22 cellular contexts compared by ENCODE assay signal in the genomic region with DNA sequence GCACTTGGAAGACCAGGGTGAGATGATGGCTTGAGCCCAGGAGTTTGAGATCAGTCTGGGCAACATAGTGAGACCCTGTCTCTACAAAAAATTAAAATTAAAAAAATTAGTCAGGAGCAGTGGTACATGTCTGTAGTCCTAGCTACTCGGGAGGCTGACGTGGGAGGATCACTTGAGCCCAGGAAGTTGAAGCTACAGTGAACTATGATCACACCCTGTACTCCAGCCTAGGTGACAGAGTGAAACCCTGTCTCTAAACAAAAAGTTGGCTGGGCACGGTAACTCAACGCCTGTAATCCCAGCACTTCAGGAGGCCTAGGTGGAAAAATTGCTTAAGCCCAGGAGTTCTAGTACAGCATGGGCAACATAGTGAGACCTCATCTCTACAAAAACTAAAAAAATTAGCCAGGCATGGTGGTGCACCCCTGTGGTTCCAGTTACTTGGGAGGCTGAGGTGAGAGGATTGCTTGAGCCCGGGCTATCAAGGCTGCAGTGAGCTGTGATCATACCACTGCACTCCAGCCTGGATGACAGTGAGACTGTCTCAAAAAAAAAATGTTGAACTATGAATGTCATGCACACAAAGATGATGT.
DNase-seq lines count a peak whose midpoint lies in the region; ATAC-seq, FAIRE-seq and TF ChIP-seq lines count a peak whose summit lies in the region.
"Had no signal": no experiment of that assay in that cellular context is flagged by ENCODE, and none has a peak within 500 bp of the region (broad histone marks: within the 10 kb centered on the region; RNA-seq: fewer than 3 reads in every experiment).

No MANE protein-coding gene starts in this region.

- no peak for ATAC-seq in activated T-helper 17 cell treated with anti-CD3 and anti-CD28 coated beads, Interleukin-2, amount 50 U/mL, for 72 hours (replicated peaks)
- peak; percentile 46 for ATAC-seq in HepG2
- no peak for ATAC-seq in stimulated activated naive CD8-positive, alpha-beta T cell treated with anti-CD3 and anti-CD28 coated beads, Interleukin-15, amount 100 ng/mL, for 72 hours
- no peak for ATAC-seq in stimulated activated naive CD8-positive, alpha-beta T cell treated with anti-CD3 and anti-CD28 coated beads, Interleukin-15, Interleukin-2, amounts not matched to agents 100 U/mL and 50 U/mL, for 24 hours
- ATAC-seq: activated naive CD8-positive, alpha-beta T cell treated with anti-CD3 and anti-CD28 coated beads, Interleukin-2, amount 50 U/mL, for 24 hours; PC-3 had no signal

- no peak overlapping the region for H3K4me3 ChIP-seq in GM23248
- no peak overlapping the region for H3K4me3 ChIP-seq in HepG2 (replicated peaks in 1 of 3; ENCODE audit: insufficient read depth in 1 of 3, low read depth in 2 of 3, low read length in 3 of 3)
- no peak overlapping the region for H3K4me3 ChIP-seq in skeletal muscle tissue (ENCODE audit: low read length in 3 of 3)
- H3K4me3 ChIP-seq: BLaER1, GM23338, upper lobe of left lung had no signal

- DNase-seq in GM23248 (no peak), HepG2 (ENCODE audit: low spot score) (no peak), GM12892 (ENCODE audit: insufficient read length) (no peak)
- DNase-seq in stimulated activated naive CD8-positive, alpha-beta T cell treated with anti-CD3 and anti-CD28 coated beads, Interleukin-15, amount 100 ng/mL, for 72 hours = no peak
- DNase-seq in stimulated activated naive CD8-positive, alpha-beta T cell treated with anti-CD3 and anti-CD28 coated beads, Interleukin-15, Interleukin-2, amounts not matched to agents 100 U/mL and 50 U/mL, for 24 hours = no peak
- DNase-seq: activated CD4-positive, alpha-beta T cell treated with anti-CD3 and anti-CD28 coated beads for 4 hours; activated CD8-positive, alpha-beta memory T cell treated with anti-CD3 and anti-CD28 coated beads for 24 hours; activated naive CD8-positive, alpha-beta T cell treated with anti-CD3 and anti-CD28 coated beads, Interleukin-2, amount 50 U/mL, for 24 hours; Caco-2; Kasumi-1; kidney glomerular epithelial cell; mesenchymal stem cell; NCI-H146; NCI-H524; PC-3; T-helper 2 cell had no signal

- in situ Hi-C loops in GM23248 (cut with MboI) = no loop called here
- in situ Hi-C loops in HepG2 (cut with HindIII; ENCODE audit: extremely low pct_ligation_motif_present, low pct_unique_long_range_greater_than_20kb) = no loop called here

- H3K4me1 Mint-ChIP-seq in activated T-helper 17 cell treated with anti-CD3 and anti-CD28 coated beads, Interleukin-2, amount 50 U/mL, for 72 hours = peaks cover 34% of the 10 kb centered on the region
- H3K4me1 Mint-ChIP-seq in stimulated activated naive CD8-positive, alpha-beta T cell treated with anti-CD3 and anti-CD28 coated beads, Interleukin-15, amount 100 ng/mL, for 72 hours = peaks cover 23% of the 10 kb centered on the region
- H3K4me1 Mint-ChIP-seq: activated naive CD8-positive, alpha-beta T cell treated with anti-CD3 and anti-CD28 coated beads, Interleukin-2, amount 50 U/mL, for 24 hours had no signal

- H3K9me3 ChIP-seq in GM23248 (ENCODE audit: low read depth) = no peaks in the 10 kb centered on the region
- H3K9me3 ChIP-seq in HepG2 (ENCODE audit: low read length) = no peaks in the 10 kb centered on the region
- H3K9me3 ChIP-seq in skeletal muscle tissue (ENCODE audit: control insufficient read depth in 3 of 3, low read length in 3 of 3) = no peaks in the 10 kb centered on the region
- H3K9me3 ChIP-seq: BLaER1, Caco-2, upper lobe of left lung had no signal

- POLR2A ChIA-PET in HepG2 (lab: Yijun Ruan, JAX) = no interaction called here

- H3K4me3 Mint-ChIP-seq in activated T-helper 17 cell treated with anti-CD3 and anti-CD28 coated beads, Interleukin-2, amount 50 U/mL, for 72 hours = no peak overlapping the region
- no peak overlapping the region for H3K4me3 Mint-ChIP-seq in stimulated activated naive CD8-positive, alpha-beta T cell treated with anti-CD3 and anti-CD28 coated beads, Interleukin-15, amount 100 ng/mL, for 72 hours
- H3K4me3 Mint-ChIP-seq: activated naive CD8-positive, alpha-beta T cell treated with anti-CD3 and anti-CD28 coated beads, Interleukin-2, amount 50 U/mL, for 24 hours; GM23338 had no signal

- H3K4me2 ChIP-seq in GM23248 (ENCODE audit: unreplicated experiment) = no peak overlapping the region
- no peak overlapping the region for H3K4me2 ChIP-seq in HepG2 (ENCODE audit: low read depth, low read length)
- H3K4me2 ChIP-seq: BLaER1, GM23338 had no signal

- H3K4me1 ChIP-seq in GM23248 (ENCODE audit: insufficient read depth) (peaks cover 57% of the 10 kb centered on the region), HepG2 (ENCODE audit: insufficient read depth, low read length) (peaks cover 48% of the 10 kb centered on the region), skeletal muscle tissue (ENCODE audit: control insufficient read depth in 3 of 3, insufficient read depth in 3 of 3, low read length in 3 of 3) (peaks cover 77 to 82% (median 81%) of the 10 kb centered on the region in 3 donors)
- H3K4me1 ChIP-seq: Caco-2 had no signal

- TF ChIP-seq EP300 in HepG2 (IDR thresholded peaks at IDR 0.05; ENCODE audit: low read depth in 2 of 2, low read length in 2 of 2) (no peak), HepG2 (CRISPR knock-in tag; IDR thresholded peaks at IDR 0.05; ENCODE audit: borderline replicate concordance) (no peak)

- H4K20me1 ChIP-seq in GM23248 (ENCODE audit: insufficient read depth) (peaks cover 57% of the 10 kb centered on the region), HepG2 (ENCODE audit: insufficient read depth, low read length) (peaks cover 22% of the 10 kb centered on the region)

- CTCF ChIA-PET in HepG2 (lab: Yijun Ruan, JAX; ENCODE audit: low intra/inter-chr PET ratio, low total read pairs) = no interaction called here

- peak overlapping the region; percentile 59; the same call in 1 of the 2 replicates for H3K27ac ChIP-seq in GM23248
- H3K27ac ChIP-seq in HepG2 (ENCODE audit: extremely low read length, insufficient read depth, low read length) = no peak overlapping the region
- peak overlapping the region; percentile 93 for H3K27ac ChIP-seq in skeletal muscle tissue (ENCODE audit: low read depth, low read length)
- H3K27ac ChIP-seq: BLaER1 had no signal

- TF ChIP-seq POLR2A in HepG2 (IDR thresholded peaks at IDR 0.05; ENCODE audit: insufficient read depth in 1 of 2, low read depth in 2 of 2, low read length in 2 of 2) (no peak), GM12892 (IDR thresholded peaks at IDR 0.05; ENCODE audit: low read depth, low read length) (no peak)

- H3K9me3 Mint-ChIP-seq in activated T-helper 17 cell treated with anti-CD3 and anti-CD28 coated beads, Interleukin-2, amount 50 U/mL, for 72 hours = no peaks in the 10 kb centered on the region
- no peaks in the 10 kb centered on the region for H3K9me3 Mint-ChIP-seq in stimulated activated naive CD8-positive, alpha-beta T cell treated with anti-CD3 and anti-CD28 coated beads, Interleukin-15, amount 100 ng/mL, for 72 hours
- H3K9me3 Mint-ChIP-seq: activated naive CD8-positive, alpha-beta T cell treated with anti-CD3 and anti-CD28 coated beads, Interleukin-2, amount 50 U/mL, for 24 hours; GM23338 had no signal

- no peak for TF ChIP-seq CTCF in HepG2 (CRISPR knock-in tag; IDR thresholded peaks at IDR 0.05)

- no peaks in the 10 kb centered on the region for H3K27me3 Mint-ChIP-seq in activated T-helper 17 cell treated with anti-CD3 and anti-CD28 coated beads, Interleukin-2, amount 50 U/mL, for 72 hours
- H3K27me3 Mint-ChIP-seq in stimulated activated naive CD8-positive, alpha-beta T cell treated with anti-CD3 and anti-CD28 coated beads, Interleukin-15, amount 100 ng/mL, for 72 hours = no peaks in the 10 kb centered on the region
- H3K27me3 Mint-ChIP-seq: activated naive CD8-positive, alpha-beta T cell treated with anti-CD3 and anti-CD28 coated beads, Interleukin-2, amount 50 U/mL, for 24 hours; progenitor cell of endocrine pancreas had no signal

- H3K9ac ChIP-seq in GM23248 (0 out of 2 replicates have a peak overlapping the region, but pooled peaks have one; percentile 41), HepG2 (ENCODE audit: insufficient read depth, low read depth, low read length) (no peak overlapping the region), skeletal muscle tissue (ENCODE audit: low read depth in 1 of 3, low read length in 3 of 3) (peak overlapping the region in 2 of 3 donors; percentile 6 to 16)
- H3K9ac ChIP-seq: BLaER1 had no signal

- intact Hi-C loops in HepG2 (cut with micrococcal nuclease; ENCODE audit: unreplicated experiment) = no loop called here

- H3K36me3 ChIP-seq in GM23248 (ENCODE audit: low read depth) (no peaks in the 10 kb centered on the region), HepG2 (replicated peaks in 1 of 2; ENCODE audit: control insufficient read depth in 1 of 2, insufficient read depth in 2 of 2, low read length in 2 of 2) (peaks cover 7 to 16% of the 10 kb centered on the region in 2 experiments), skeletal muscle tissue (ENCODE audit: control insufficient read depth in 3 of 3, insufficient read depth in 3 of 3, low read length in 3 of 3) (peaks cover 0 to 5% (median 2%) of the 10 kb centered on the region in 3 donors)
- H3K36me3 ChIP-seq: upper lobe of left lung had no signal

- H3K79me2 ChIP-seq in GM23248 (ENCODE audit: insufficient read depth) = peaks cover 100% of the 10 kb centered on the region
- peaks cover 47% of the 10 kb centered on the region for H3K79me2 ChIP-seq in HepG2 (ENCODE audit: insufficient read depth, low read length)

- BruUV-seq in HepG2 (replicated peaks; lab: Mats Ljungman, UMichigan) = no TSS peak

- WGBS in GM23248 (ENCODE audit: low coverage in 1 of 2, low lambda C conversion rate in 2 of 2, missing lambda C conversion rate in 2 of 2), 2 experiments = 89% methylated on average over 5 of the region's 5 CpGs
- 63% methylated on average over 5 of the region's 5 CpGs for WGBS in HepG2 (ENCODE audit: low lambda C conversion rate)

- H3F3A ChIP-seq in GM23248 (ENCODE audit: insufficient read depth) = peaks cover 56% of the 10 kb centered on the region

- FAIRE-seq in HepG2 (lab: Jason Lieb, UNC) = peak; percentile 75
- FAIRE-seq in GM12892 (lab: Jason Lieb, UNC) = no peak

- no peak for TF ChIP-seq RAD21 in HepG2 (CRISPR knock-in tag; IDR thresholded peaks at IDR 0.05)

- no peaks in the 10 kb centered on the region for H3K9me2 ChIP-seq in GM23248 (ENCODE audit: insufficient read depth)

- no peaks in the 10 kb centered on the region for H3K36me3 Mint-ChIP-seq in activated T-helper 17 cell treated with anti-CD3 and anti-CD28 coated beads, Interleukin-2, amount 50 U/mL, for 72 hours (ENCODE audit: low read depth)

- H3K27me3 ChIP-seq in GM23248 (replicated peaks; ENCODE audit: insufficient read depth) (no peaks in the 10 kb centered on the region), HepG2 (ENCODE audit: control insufficient read depth in 1 of 2, insufficient read depth in 2 of 2, low read length in 2 of 2) (no peaks in the 10 kb centered on the region), skeletal muscle tissue (ENCODE audit: control insufficient read depth in 3 of 3, insufficient read depth in 3 of 3, low read length in 3 of 3) (no peaks in the 10 kb centered on the region)
- H3K27me3 ChIP-seq: BLaER1 had no signal

- H2AFZ ChIP-seq in GM23248 = no peak overlapping the region
- no peak overlapping the region for H2AFZ ChIP-seq in HepG2 (ENCODE audit: low read length)
- H2AFZ ChIP-seq: GM23338 had no signal

- peak overlapping the region; percentile 61 for H3K27ac Mint-ChIP-seq in activated T-helper 17 cell treated with anti-CD3 and anti-CD28 coated beads, Interleukin-2, amount 50 U/mL, for 72 hours
- no peak overlapping the region for H3K27ac Mint-ChIP-seq in stimulated activated naive CD8-positive, alpha-beta T cell treated with anti-CD3 and anti-CD28 coated beads, Interleukin-15, amount 100 ng/mL, for 72 hours
- H3K27ac Mint-ChIP-seq: activated naive CD8-positive, alpha-beta T cell treated with anti-CD3 and anti-CD28 coated beads, Interleukin-2, amount 50 U/mL, for 24 hours; GM23338; progenitor cell of endocrine pancreas had no signal
